ENCODE assay signal across 8 cellular contexts in genomic region chr11:43680521-43681505, GRCh38. TPM values are rescaled to one million over a fixed set of nuclear protein-coding genes. Genes with fewer than 3 reads are reported as not detected.
DNase-seq lines count a peak whose midpoint lies in the region; ATAC-seq and TF ChIP-seq lines count a peak whose summit lies in the region.

TSS of gene HSD17B12 (plus strand) at chr11:43680738. CDS start at chr11:43680828, 90 bp downstream.

- ATAC-seq in GM19023 (IDR thresholded peaks at IDR 0.05; ENCODE audit: unreplicated experiment) (peak; percentile 98), HG03280 (IDR thresholded peaks at IDR 0.05; ENCODE audit: unreplicated experiment) (peak; percentile 98)

- peak within 1 kb of the TSS; percentile 88 to 99 (median 94) for H3K4me3 Mint-ChIP-seq in immature natural killer cell

- H3K27ac Mint-ChIP-seq in immature natural killer cell = peak within 1 kb of the TSS; percentile 92 to 98 (median 95)

- peaks cover 0 to 3% (median 0%) of the 10 kb centered on the region in 6 donors for H3K9me3 Mint-ChIP-seq in immature natural killer cell

- DNase-seq in AG09309 (ENCODE audit: low read depth) (peak; percentile 95), NCI-H345 treated with DMSO at 0.1 percent for 48 hours (lab: John Stamatoyannopoulos, UW; ENCODE audit: unreplicated experiment) (peak; percentile 96), immature natural killer cell (peak; percentile 98 to 99 (median 98)), smooth muscle cell of the brain vasculature (ENCODE audit: low read depth, low spot score) (peak; percentile 93)
- peak; percentile 96 to 99 (median 96) for DNase-seq in activated CD4-positive, CD25-positive, alpha-beta regulatory T cell (lab: John Stamatoyannopoulos, UW)
- DNase-seq in central memory CD4-positive, alpha-beta T cell = peak; percentile 99

- peak within 1 kb of the TSS; percentile 61 for H3K4me3 ChIP-seq in AG09309 (ENCODE audit: control insufficient read depth, low read depth, low read length)

- H3K4me1 Mint-ChIP-seq in immature natural killer cell = peaks cover 22 to 33% of the 10 kb centered on the region in 2 donors

- H3K36me3 Mint-ChIP-seq in immature natural killer cell = peaks cover 10 to 14% (median 12%) of the 10 kb centered on the region in 3 donors

- H3K27me3 Mint-ChIP-seq in immature natural killer cell (ENCODE audit: low read depth in 3 of 3) = peaks cover 7 to 15% (median 8%) of the 10 kb centered on the region in 3 donors

- no peak for TF ChIP-seq CTCF in AG09309 (IDR thresholded peaks at IDR 0.05; ENCODE audit: control insufficient read depth, insufficient read depth, low read depth, low read length, missing control alignments)

RNA-seq across cellular contexts. Expression of gene HSD17B12, which starts in this region (rescaled TPM):
- polyA plus RNA-seq in immature natural killer cell = 10 to 100 TPM; 22.0 to 32.4 (median 30.2) TPM

Comparison
In these comparisons a context has a peak if more than half of its experiments do, and no peak if none do; other contexts are left out.
1. Peak in every context shown above with its lines: DNase-seq, ATAC-seq and H3K4me3 ChIP-seq.